Comparison of ENCODE assay signal across 25 cellular contexts in genomic region chr3:195118671-195119070, GRCh38.
DNase-seq lines count a peak whose midpoint lies in the region; ATAC-seq, FAIRE-seq and TF ChIP-seq lines count a peak whose summit lies in the region.
"Had no signal": no experiment of that assay in that cellular context is flagged by ENCODE, and none has a peak within 500 bp of the region (broad histone marks: within the 10 kb centered on the region; RNA-seq: fewer than 3 reads in every experiment).

No MANE protein-coding gene starts in this region.

- H3K18ac ChIP-seq in H1 (ENCODE audit: extremely low read depth, low read length) = no peak overlapping the region; the same call in 1 of the 2 replicates

- H4K5ac ChIP-seq in H1 (ENCODE audit: insufficient read length, low read depth, low read length) = no peak overlapping the region

- H3K9me2 ChIP-seq in Loucy (replicated peaks; ENCODE audit: low read depth, low read length) = no peaks in the 10 kb centered on the region

- H3K4me2 ChIP-seq in Loucy (ENCODE audit: low read depth, low read length, poor library complexity, severe bottlenecking) (peak overlapping the region; percentile 73), H1 (ENCODE audit: insufficient read depth in 1 of 2, low read depth in 2 of 2, low read length in 2 of 2) (no peak overlapping the region; a peak in 1 of 4 replicates)

- H2AFZ ChIP-seq in Loucy (ENCODE audit: low read length) (no peak overlapping the region), H1 (ENCODE audit: low read length) (no peak overlapping the region)

- no peaks in the 10 kb centered on the region for H3K9me3 Mint-ChIP-seq in Caco-2 (ENCODE audit: unreplicated experiment)
- H3K9me3 Mint-ChIP-seq: activated B cell treated with CpG ODN at 0.5 μM for 24 hours; activated naive CD4-positive, alpha-beta T cell treated with anti-CD3 and anti-CD28 coated beads for 36 hours; nephron progenitor cell; stimulated activated effector memory CD8-positive, alpha-beta T cell treated with anti-CD3 and anti-CD28 coated beads, Interleukin-12 subunit alpha, Interleukin-12 subunit beta, amount 100 ng/mL, for 72 hours had no signal

- H3K9me3 ChIP-seq in Caco-2 = no peaks in the 10 kb centered on the region
- H3K9me3 ChIP-seq in Loucy (ENCODE audit: insufficient read depth, low read depth, low read length) = no peaks in the 10 kb centered on the region
- H3K9me3 ChIP-seq in H1 (ENCODE audit: insufficient read depth in 2 of 2, low read depth in 1 of 2, low read length in 1 of 2) = no peaks in the 10 kb centered on the region
- no peaks in the 10 kb centered on the region for H3K9me3 ChIP-seq in mesodermal cell (ENCODE audit: control insufficient read depth, low read length)
- H3K9me3 ChIP-seq: adrenal gland, lower lobe of right lung, SJCRH30 had no signal

- no peak overlapping the region for H4K91ac ChIP-seq in H1 (replicated peaks; ENCODE audit: insufficient read length, low read length)

- CTCF ChIA-PET in Caco-2 (lab: Charles Lee) (interaction anchor here (1.1 kb wide), 1 partner anchor 447 kb away, joined by 3 read pairs; the partner anchor contains the start of gene LSG1), H1 (lab: Charles Lee; ENCODE audit: partially characterized antibody) (interaction anchor here (0.8 to 5.3 kb wide), 11 partner anchors 11 to 447 kb away, joined by 3 to 31 read pairs (median 5); partner anchors contain the start of gene LSG1)

- no peak for TF ChIP-seq EP300 in H1 (IDR thresholded peaks at IDR 0.05; ENCODE audit: borderline replicate concordance in 1 of 2, low read depth in 2 of 2, low read length in 2 of 2)

- peaks cover 7% of the 10 kb centered on the region; the same call in 1 of the 2 replicates for H3F3A ChIP-seq in Loucy (ENCODE audit: low read depth)

- WGBS in H1 (ENCODE audit: extremely low coverage in 1 of 2, insufficient coverage in 1 of 2, insufficient read length in 1 of 2, insufficient replicate concordance in 2 of 2, low coverage in 1 of 2, low lambda C conversion rate in 2 of 2, missing lambda C conversion rate in 1 of 2), 2 experiments = 93% methylated on average over 12 of the region's 13 CpGs; no CpG with 5 or more reads in 1 of the 2 experiments
- 80 to 86% methylated on average over 9 to 10 of the region's 13 CpGs for WGBS in mesodermal cell (ENCODE audit: insufficient coverage in 2 of 2), 2 experiments

- no peak overlapping the region for H2BK120ac ChIP-seq in H1 (replicated peaks; ENCODE audit: low read depth, low read length)

- H3K79me2 ChIP-seq in Loucy (ENCODE audit: insufficient read depth, low read length) (peaks cover 78% of the 10 kb centered on the region), H1 (ENCODE audit: control insufficient read depth in 1 of 2, insufficient read depth in 2 of 2, low read length in 2 of 2) (peaks cover 0 to 17% of the 10 kb centered on the region in 2 experiments; a peak in 1 of 4 replicates)

- peak overlapping the region; percentile 40; the same call in 1 of the 2 replicates for H2AK5ac ChIP-seq in H1 (ENCODE audit: low read depth, low read length)

- peaks cover 25% of the 10 kb centered on the region for H3K4me1 Mint-ChIP-seq in Caco-2 (ENCODE audit: low read depth, unreplicated experiment)
- H3K4me1 Mint-ChIP-seq: activated CD8-positive, alpha-beta memory T cell treated with anti-CD3 and anti-CD28 coated beads, Interleukin-2, amount 10 ng/mL, durations not matched to agents 7 days and 5 days; stimulated activated effector memory CD8-positive, alpha-beta T cell treated with anti-CD3 and anti-CD28 coated beads, Interleukin-12 subunit alpha, Interleukin-12 subunit beta, amount 100 ng/mL, for 72 hours had no signal

- TF ChIP-seq CTCF in Caco-2 (IDR thresholded peaks at IDR 0.05; ENCODE audit: insufficient read depth in 1 of 2, low read depth in 1 of 2, low read length in 1 of 2, severe bottlenecking in 1 of 2, unreplicated experiment in 1 of 2) = no peak
- TF ChIP-seq CTCF in Loucy (conservative IDR thresholded peaks at IDR 0.05; ENCODE audit: low read length) = no peak
- no peak for TF ChIP-seq CTCF in H1 (IDR thresholded peaks at IDR 0.05; ENCODE audit: control extremely low read depth in 1 of 3, insufficient read depth in 1 of 3, low read depth in 1 of 3, low read length in 3 of 3)

- no peaks in the 10 kb centered on the region for H4K20me1 ChIP-seq in Loucy (ENCODE audit: insufficient read depth, low read length, poor library complexity, severe bottlenecking)
- peaks cover 1 to 4% of the 10 kb centered on the region in 2 experiments for H4K20me1 ChIP-seq in H1 (replicated peaks in 1 of 2; ENCODE audit: control insufficient read depth in 1 of 2, insufficient read depth in 2 of 2, low read length in 2 of 2)

- H3K23me2 ChIP-seq in H1 (ENCODE audit: low read depth, low read length) = no peaks in the 10 kb centered on the region

- POLR2A ChIA-PET in Caco-2 (lab: Charles Lee) = no interaction called here
- POLR2A ChIA-PET in H1 (lab: Charles Lee; ENCODE audit: partially characterized antibody) = interaction anchor here (0.6 to 1.2 kb wide), 4 partner anchors 41 to 140 kb away, joined by 3 to 4 read pairs (median 3); no protein-coding TSS in a partner anchor

- no peak overlapping the region for H2BK5ac ChIP-seq in H1 (ENCODE audit: low read depth, low read length)

- H2BK15ac ChIP-seq in H1 (ENCODE audit: low read length) = no peak overlapping the region

- no peak for FAIRE-seq in H1 (lab: Jason Lieb, UNC)
- FAIRE-seq: GM12878, kidney had no signal

- H3K36me3 ChIP-seq in Caco-2 (ENCODE audit: control insufficient read depth, insufficient read depth, low read length) = no peaks in the 10 kb centered on the region
- peaks cover 25% of the 10 kb centered on the region; the same call in 1 of the 2 replicates for H3K36me3 ChIP-seq in Loucy (ENCODE audit: insufficient read depth, low read length)
- no peaks in the 10 kb centered on the region for H3K36me3 ChIP-seq in H1 (ENCODE audit: control insufficient read depth in 2 of 4, insufficient read depth in 4 of 4, low read length in 3 of 4)
- H3K36me3 ChIP-seq in mesodermal cell (ENCODE audit: control insufficient read depth, insufficient read depth, low read length) = peaks cover 3% of the 10 kb centered on the region
- H3K36me3 ChIP-seq: adrenal gland, lower lobe of right lung, SJCRH30 had no signal

- no peak for TF ChIP-seq POLR2A in H1 (IDR thresholded peaks at IDR 0.05; ENCODE audit: control extremely low read depth in 1 of 2, low read depth in 2 of 2, low read length in 2 of 2)

- no peak for ATAC-seq in HG03159 (IDR thresholded peaks at IDR 0.05; ENCODE audit: unreplicated experiment)
- ATAC-seq: activated CD8-positive, alpha-beta memory T cell treated with anti-CD3 and anti-CD28 coated beads, Interleukin-2, amount 10 ng/mL, durations not matched to agents 7 days and 5 days; lower lobe of right lung; stimulated activated effector memory CD8-positive, alpha-beta T cell treated with anti-CD3 and anti-CD28 coated beads, Interleukin-12 subunit alpha, Interleukin-12 subunit beta, amount 100 ng/mL, for 72 hours had no signal

- no peak overlapping the region for H3K27ac ChIP-seq in H1 (ENCODE audit: low read depth, low read length)
- peak overlapping the region; percentile 77 for H3K27ac ChIP-seq in mesodermal cell (ENCODE audit: low read depth, low read length, severe bottlenecking)
- H3K27ac ChIP-seq: lower lobe of right lung had no signal

- peak overlapping the region; percentile 94 for H3K27ac Mint-ChIP-seq in Caco-2 (ENCODE audit: unreplicated experiment)
- H3K27ac Mint-ChIP-seq: activated CD8-positive, alpha-beta memory T cell treated with anti-CD3 and anti-CD28 coated beads, Interleukin-2, amount 10 ng/mL, durations not matched to agents 7 days and 5 days; activated naive CD4-positive, alpha-beta T cell treated with anti-CD3 and anti-CD28 coated beads for 36 hours had no signal

- no peaks in the 10 kb centered on the region for H3K36me3 Mint-ChIP-seq in Caco-2 (ENCODE audit: insufficient read depth, unreplicated experiment)
- H3K36me3 Mint-ChIP-seq: activated CD8-positive, alpha-beta memory T cell treated with anti-CD3 and anti-CD28 coated beads, Interleukin-2, amount 10 ng/mL, durations not matched to agents 7 days and 5 days; stimulated activated effector memory CD8-positive, alpha-beta T cell treated with anti-CD3 and anti-CD28 coated beads, Interleukin-12 subunit alpha, Interleukin-12 subunit beta, amount 100 ng/mL, for 72 hours had no signal

- H3K23ac ChIP-seq in H1 (ENCODE audit: insufficient read length) = no peak overlapping the region

- H4K8ac ChIP-seq in H1 (ENCODE audit: extremely low read depth, insufficient read depth, low read length) = no peak overlapping the region

- H3K56ac ChIP-seq in H1 (replicated peaks; ENCODE audit: insufficient read length, low read depth, low read length) = no peak overlapping the region

- BruUV-seq in Caco-2 (replicated peaks; lab: Mats Ljungman, UMichigan) = no TSS peak

- H3K79me1 ChIP-seq in H1 (ENCODE audit: low read depth, low read length) = peaks cover 2% of the 10 kb centered on the region; the same call in 1 of the 2 replicates

- H3K4me3 ChIP-seq in Caco-2 (ENCODE audit: low read depth, low read length) (no peak overlapping the region), Loucy (ENCODE audit: low read length, poor library complexity, severe bottlenecking) (peak overlapping the region; percentile 56), H1 (ENCODE audit: extremely low read depth in 1 of 4, insufficient read depth in 2 of 4, low read depth in 3 of 4, low read length in 4 of 4) (no peak overlapping the region), mesodermal cell (ENCODE audit: extremely low read depth, insufficient read depth, low read length, poor library complexity, severe bottlenecking) (no peak overlapping the region)
- H3K4me3 ChIP-seq: adrenal gland, GM12878, lower lobe of right lung, SJCRH30 had no signal

- intact Hi-C loops in Caco-2 (cut with micrococcal nuclease; ENCODE audit: unreplicated experiment) = loop anchor here (5.0 kb wide), 1 partner anchor 34 kb away; no protein-coding TSS in a partner anchor
- intact Hi-C loops in head of caudate nucleus (cut with DNase I) = loop anchor here (10.0 kb wide), 1 partner anchor 136 kb away; no protein-coding TSS in a partner anchor

- H3K4me1 ChIP-seq in Caco-2 = peaks cover 32% of the 10 kb centered on the region
- H3K4me1 ChIP-seq in Loucy (ENCODE audit: insufficient read depth, low read length, poor library complexity, severe bottlenecking) = peaks cover 61% of the 10 kb centered on the region
- peaks cover 9 to 21% (median 13%) of the 10 kb centered on the region in 4 experiments for H3K4me1 ChIP-seq in H1 (replicated peaks in 1 of 4; ENCODE audit: control insufficient read depth in 3 of 4, insufficient read depth in 4 of 4, low read length in 3 of 4)
- H3K4me1 ChIP-seq in mesodermal cell (ENCODE audit: control insufficient read depth, insufficient read depth, low read length, poor library complexity, severe bottlenecking) = peaks cover 52% of the 10 kb centered on the region

- H2BK20ac ChIP-seq in H1 (ENCODE audit: low read length) = no peak overlapping the region

- peak overlapping the region; percentile 73 for H3K9ac ChIP-seq in Loucy (ENCODE audit: low read depth, low read length, poor library complexity, severe bottlenecking)
- no peak overlapping the region for H3K9ac ChIP-seq in H1 (replicated peaks in 1 of 4; ENCODE audit: extremely low read depth in 1 of 4, low read depth in 3 of 4, low read length in 3 of 4)

- H3K27me3 ChIP-seq in Caco-2 (replicated peaks; ENCODE audit: control insufficient read depth, insufficient read depth, low read length) = no peaks in the 10 kb centered on the region
- no peaks in the 10 kb centered on the region for H3K27me3 ChIP-seq in Loucy (ENCODE audit: insufficient read depth, low read length, poor library complexity, severe bottlenecking)
- no peaks in the 10 kb centered on the region for H3K27me3 ChIP-seq in H1 (replicated peaks in 1 of 4; ENCODE audit: control insufficient read depth in 3 of 4, extremely low read depth in 1 of 4, insufficient read depth in 3 of 4, low read length in 3 of 4)
- H3K27me3 ChIP-seq: adrenal gland, SJCRH30 had no signal

- no peak overlapping the region for H3K4ac ChIP-seq in H1 (replicated peaks; ENCODE audit: insufficient read length, low read depth, low read length)

- no peak for TF ChIP-seq RAD21 in H1 (IDR thresholded peaks at IDR 0.05 in 1 of 2, conservative IDR thresholded peaks at IDR 0.05 in 1 of 2; ENCODE audit: low read depth in 2 of 2, low read length in 2 of 2)

- peak overlapping the region; percentile 59 for H3K4me3 Mint-ChIP-seq in Caco-2 (ENCODE audit: unreplicated experiment)
- H3K4me3 Mint-ChIP-seq: activated B cell treated with CpG ODN at 0.5 μM for 24 hours; activated CD8-positive, alpha-beta memory T cell treated with anti-CD3 and anti-CD28 coated beads, Interleukin-2, amount 10 ng/mL, durations not matched to agents 7 days and 5 days; activated naive CD4-positive, alpha-beta T cell treated with anti-CD3 and anti-CD28 coated beads for 36 hours; nephron progenitor cell; stimulated activated effector memory CD8-positive, alpha-beta T cell treated with anti-CD3 and anti-CD28 coated beads, Interleukin-12 subunit alpha, Interleukin-12 subunit beta, amount 100 ng/mL, for 72 hours had no signal

- no peak for DNase-seq in Caco-2
- no peak for DNase-seq in H1 (ENCODE audit: low read depth in 1 of 2, low spot score in 2 of 2)
- no peak for DNase-seq in DMS114 treated with DMSO at 0.1 percent for 48 hours (lab: John Stamatoyannopoulos, UW; ENCODE audit: unreplicated experiment)
- no peak for DNase-seq in occipital lobe (lab: John Stamatoyannopoulos, UW)
- DNase-seq in head of caudate nucleus = no peak
- DNase-seq: activated B cell treated with CpG ODN at 0.5 μM for 24 hours; activated CD8-positive, alpha-beta memory T cell treated with anti-CD3 and anti-CD28 coated beads, Interleukin-2, amount 10 ng/mL, durations not matched to agents 7 days and 5 days; activated naive CD4-positive, alpha-beta T cell treated with anti-CD3 and anti-CD28 coated beads for 36 hours; kidney; lower lobe of right lung; NCI-H1048; NCI-H187; NCI-H2171; NCI-H524; nephron progenitor cell; NK-92 treated with Interleukin-12 subunit alpha and Interleukin-12 subunit beta, amount 100 ng/mL, for 24 hours; stimulated activated CD4-positive, alpha-beta T cell treated with anti-CD3 and anti-CD28 coated beads, Interleukin-4, amount 100 ng/mL, for 24 hours; T-helper 1 cell had no signal

- H2BK12ac ChIP-seq in H1 (ENCODE audit: low read depth, low read length) = peak overlapping the region; percentile 97

- H3K14ac ChIP-seq in H1 (ENCODE audit: insufficient read length) = no peak overlapping the region

- H3K27me3 Mint-ChIP-seq in Caco-2 (ENCODE audit: insufficient read depth, unreplicated experiment) = no peaks in the 10 kb centered on the region
- H3K27me3 Mint-ChIP-seq: activated B cell treated with CpG ODN at 0.5 μM for 24 hours; activated CD8-positive, alpha-beta memory T cell treated with anti-CD3 and anti-CD28 coated beads, Interleukin-2, amount 10 ng/mL, durations not matched to agents 7 days and 5 days had no signal
